ENCODE assay signal across 8 cellular contexts in the genomic region with DNA sequence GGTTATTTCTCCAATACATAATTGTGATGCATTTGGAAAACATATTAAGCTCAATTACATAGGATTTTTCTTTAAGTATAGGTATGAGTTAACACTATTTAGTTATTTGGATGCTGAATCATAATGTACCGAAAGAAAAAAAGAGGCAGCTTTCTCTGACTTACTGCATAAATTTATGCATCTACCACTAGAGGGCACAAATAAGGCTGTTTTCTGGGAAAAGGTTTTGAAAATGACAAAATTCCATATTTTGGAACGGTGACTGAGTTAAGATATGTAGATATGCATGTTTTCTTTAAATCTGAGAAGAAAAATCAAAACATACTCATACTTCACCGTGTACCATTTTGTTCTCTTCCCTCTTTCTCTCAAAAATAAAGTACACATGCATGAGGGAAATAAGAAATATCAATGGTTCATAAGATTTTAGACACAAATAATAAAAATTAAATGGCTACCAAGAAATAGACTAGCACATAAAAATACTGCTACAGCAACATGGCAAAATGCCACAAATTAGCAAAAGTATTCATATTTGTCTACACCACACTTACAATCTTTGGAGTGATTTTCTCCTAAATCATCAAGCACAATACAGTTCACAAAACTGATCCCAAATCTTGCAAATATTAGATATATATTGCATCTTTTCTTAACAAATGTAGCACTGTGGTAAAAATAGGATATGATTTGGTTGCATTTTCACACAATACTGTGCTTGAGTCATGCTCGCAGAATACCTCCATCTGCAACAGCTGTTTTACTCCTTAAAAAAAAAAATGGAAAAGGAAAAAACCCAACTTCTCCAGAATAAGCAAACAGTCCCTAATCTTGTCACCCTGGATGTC.
DNase-seq lines count a peak whose midpoint lies in the region; ATAC-seq and TF ChIP-seq lines count a peak whose summit lies in the region.

No MANE protein-coding gene starts in this region.

- DNase-seq in BJ (ENCODE audit: low read depth) (no peak), HCT116 (ENCODE audit: low read depth, low spot score) (no peak), RKO (ENCODE audit: low spot score) (peak; percentile 56), foreskin melanocyte (peak; percentile 4), type B pancreatic cell (ENCODE audit: extremely low spot score, unreplicated experiment) (no peak), NCI-H510A treated with DMSO at 0.1 percent for 48 hours (lab: John Stamatoyannopoulos, UW) (no peak), Karpas-422 (no peak), GM19240 (ENCODE audit: insufficient read length, low spot score) (no peak)

- no peaks in the 10 kb centered on the region for H3K9me3 ChIP-seq in HCT116 (ENCODE audit: control insufficient read depth in 1 of 2, insufficient read depth in 1 of 2, low read depth in 1 of 2, low read length in 2 of 2)
- no peaks in the 10 kb centered on the region for H3K9me3 ChIP-seq in Karpas-422 (ENCODE audit: low read length)

- H3K9ac ChIP-seq in HCT116 (ENCODE audit: low read length) (no peak overlapping the region), Karpas-422 (ENCODE audit: low read length) (no peak overlapping the region)

- peak; percentile 18; the same call in 1 of the 2 replicates for TF ChIP-seq RAD21 in HCT116 (IDR thresholded peaks at IDR 0.05; ENCODE audit: low read depth)

- no peaks in the 10 kb centered on the region for H3K27me3 ChIP-seq in BJ (ENCODE audit: control insufficient read depth, insufficient read depth, low read length)
- H3K27me3 ChIP-seq in HCT116 (ENCODE audit: insufficient read depth, low read length), result no peaks in the 10 kb centered on the region
- H3K27me3 ChIP-seq in Karpas-422 (ENCODE audit: low read length), result no peaks in the 10 kb centered on the region

- H3K4me1 ChIP-seq in HCT116 (ENCODE audit: control insufficient read depth in 1 of 2, insufficient read depth in 2 of 2, low read length in 2 of 2), result no peaks in the 10 kb centered on the region
- H3K4me1 ChIP-seq in Karpas-422 (ENCODE audit: low read length), result no peaks in the 10 kb centered on the region

- no peak overlapping the region for H3K4me3 ChIP-seq in BJ (ENCODE audit: low read depth, low read length)
- H3K4me3 ChIP-seq in HCT116 (replicated peaks in 1 of 2; ENCODE audit: low read depth in 1 of 2, low read length in 2 of 2), result no peak overlapping the region
- H3K4me3 ChIP-seq in Karpas-422 (ENCODE audit: low read length), result no peak overlapping the region

- no peaks in the 10 kb centered on the region for H4K20me1 ChIP-seq in HCT116 (ENCODE audit: insufficient read depth)
- H4K20me1 ChIP-seq in Karpas-422 (ENCODE audit: insufficient read depth, low read depth, low read length), result no peaks in the 10 kb centered on the region

- POLR2A ChIA-PET in BJ (lab: Charles Lee) (no interaction called here), HCT116 (lab: Charles Lee) (interaction anchor here (0.9 kb wide), 1 partner anchor 414 kb away, joined by 3 read pairs; no protein-coding TSS in a partner anchor)

- RAD21 ChIA-PET in HCT116 (lab: Charles Lee; ENCODE audit: low non-redundant PET in 1 of 2, low total read pairs in 2 of 2, uncharacterized antibody in 2 of 2, unreplicated experiment in 2 of 2), result no interaction called here

- no peak for TF ChIP-seq POLR2A in HCT116 (IDR thresholded peaks at IDR 0.05; ENCODE audit: borderline replicate concordance, extremely low read depth, insufficient read depth, insufficient read length)

- CTCF ChIA-PET in BJ (lab: Yijun Ruan, JAX), result interaction anchor here (0.7 to 5.3 kb wide), 16 partner anchors 10 to 611 kb away, joined by 3 to 50 read pairs (median 4); no protein-coding TSS in a partner anchor
- CTCF ChIA-PET in HCT116 (lab: Charles Lee), result interaction anchor here (0.8 to 2.8 kb wide), 6 partner anchors 8 to 416 kb away, joined by 3 to 20 read pairs (median 4); no protein-coding TSS in a partner anchor

- H3K79me2 ChIP-seq in HCT116 (ENCODE audit: insufficient read depth, low read length) (no peaks in the 10 kb centered on the region), Karpas-422 (ENCODE audit: low read length) (no peaks in the 10 kb centered on the region)

- no peak overlapping the region for H3K4me2 ChIP-seq in HCT116 (ENCODE audit: low read length)
- H3K4me2 ChIP-seq in Karpas-422 (ENCODE audit: low read depth, low read length, poor library complexity, severe bottlenecking), result no peak overlapping the region

- intact Hi-C loops in HCT116 (cut with micrococcal nuclease), result loop anchor here (5.0 kb wide), 1 partner anchor 415 kb away; no protein-coding TSS in a partner anchor

- TF ChIP-seq CTCF in BJ (IDR thresholded peaks at IDR 0.05; ENCODE audit: insufficient read depth, low read depth, low read length) (peak; percentile 70), HCT116 (IDR thresholded peaks at IDR 0.05 in 2 of 3, conservative IDR thresholded peaks at IDR 0.05 in 1 of 3; ENCODE audit: borderline replicate concordance in 1 of 3, insufficient read depth in 1 of 3, low read depth in 2 of 3, low read length in 2 of 3) (peak in 2 of 3 experiments; percentile 52 to 65; a peak in 4 of 6 replicates), type B pancreatic cell (conservative IDR thresholded peaks at IDR 0.05) (peak; percentile 93)

- H2AFZ ChIP-seq in HCT116 (ENCODE audit: low read depth, low read length, poor library complexity, severe bottlenecking) (no peak overlapping the region), Karpas-422 (ENCODE audit: low read length) (no peak overlapping the region)

- no peaks in the 10 kb centered on the region for H3K4me1 Mint-ChIP-seq in type B pancreatic cell (ENCODE audit: unreplicated experiment)

- H3K4me3 Mint-ChIP-seq in type B pancreatic cell, result no peak overlapping the region

- no peak for ATAC-seq in HCT116

- no peaks in the 10 kb centered on the region for H3K36me3 Mint-ChIP-seq in type B pancreatic cell

- no peaks in the 10 kb centered on the region for H3K9me3 Mint-ChIP-seq in type B pancreatic cell

- H3K27me3 Mint-ChIP-seq in type B pancreatic cell, result peaks cover 3% of the 10 kb centered on the region

- H3K36me3 ChIP-seq in BJ (ENCODE audit: control insufficient read depth, insufficient read depth, low read length), result no peaks in the 10 kb centered on the region
- no peaks in the 10 kb centered on the region for H3K36me3 ChIP-seq in HCT116 (ENCODE audit: control insufficient read depth in 1 of 2, insufficient read depth in 2 of 2, low read length in 2 of 2)
- no peaks in the 10 kb centered on the region for H3K36me3 ChIP-seq in Karpas-422 (ENCODE audit: insufficient read depth, low read length)

- H3K27ac ChIP-seq in HCT116 (ENCODE audit: low read depth, low read length), result no peak overlapping the region
- no peak overlapping the region for H3K27ac ChIP-seq in Karpas-422 (ENCODE audit: low read length)

- no TSS peak for BruUV-seq in HCT116 (replicated peaks; lab: Mats Ljungman, UMichigan)

- H3K9me2 ChIP-seq in HCT116 (ENCODE audit: insufficient read depth) (no peaks in the 10 kb centered on the region), Karpas-422 (replicated peaks; ENCODE audit: insufficient read depth, low read length) (no peaks in the 10 kb centered on the region)

- H3K27ac Mint-ChIP-seq in type B pancreatic cell, result no peak overlapping the region

TF ChIP-seq in HCT116, 20 proteins besides CTCF, POLR2A, EP300 and RAD21:
- TF ChIP-seq, protein P1, sequence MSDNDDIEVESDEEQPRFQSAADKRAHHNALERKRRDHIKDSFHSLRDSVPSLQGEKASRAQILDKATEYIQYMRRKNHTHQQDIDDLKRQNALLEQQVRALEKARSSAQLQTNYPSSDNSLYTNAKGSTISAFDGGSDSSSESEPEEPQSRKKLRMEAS (IDR thresholded peaks at IDR 0.05), result no peak
- TF ChIP-seq ZNF274 (IDR thresholded peaks at IDR 0.05; ENCODE audit: low read depth, low read length), result no peak
- TF ChIP-seq FOSL1 (IDR thresholded peaks at IDR 0.05; ENCODE audit: low read depth), result no peak
- TF ChIP-seq SP1 (IDR thresholded peaks at IDR 0.05; ENCODE audit: low read depth), result no peak
- TF ChIP-seq TCF7L2 (IDR thresholded peaks at IDR 0.05; ENCODE audit: borderline replicate concordance, extremely low read depth, insufficient read depth, insufficient read length), result no peak
- no peak for TF ChIP-seq POLR2AphosphoS5 (IDR thresholded peaks at IDR 0.05; ENCODE audit: low read depth, low read length)
- no peak for TF ChIP-seq SRF (IDR thresholded peaks at IDR 0.05; ENCODE audit: low read depth)

Comparison
In these comparisons a context has a peak if more than half of its experiments do, and no peak if none do; other contexts are left out.
1. DNase-seq: peak in RKO (single experiment) and foreskin melanocyte (single experiment); none in BJ (single experiment), HCT116 (single experiment), type B pancreatic cell (single experiment), NCI-H510A treated with DMSO at 0.1 percent for 48 hours (single experiment), Karpas-422 (single experiment) and GM19240 (single experiment).
2. Peak in every context shown above with its lines, with median percentiles within 50 percentile points of each other: CTCF ChIP-seq.